In genomic region chr6:32047539-32047854, GRCh38 we compare ENCODE assay signal across 1 cellular context.
TF ChIP-seq lines count a peak whose summit lies in the region.

No MANE protein-coding gene starts in this region.

TF ChIP-seq in IMR-90, 13 proteins besides CTCF, POLR2A, EP300 and RAD21 (continued from another document):
- TF ChIP-seq MAFK (IDR thresholded peaks at IDR 0.05; ENCODE audit: low read depth, low read length) (no peak), RFX5 (IDR thresholded peaks at IDR 0.05; ENCODE audit: low read depth, low read length) (no peak), BHLHE40 (IDR thresholded peaks at IDR 0.05; ENCODE audit: low read depth, low read length) (no peak), RCOR1 (IDR thresholded peaks at IDR 0.05; ENCODE audit: insufficient replicate concordance, low read length) (no peak), MXI1 (IDR thresholded peaks at IDR 0.05; ENCODE audit: borderline replicate concordance, low read depth, low read length) (no peak), CEBPB (IDR thresholded peaks at IDR 0.05; ENCODE audit: low read depth, low read length) (no peak), CHD1 (IDR thresholded peaks at IDR 0.05; ENCODE audit: low read depth, low read length) (no peak)
- TF ChIP-seq, protein P1, sequence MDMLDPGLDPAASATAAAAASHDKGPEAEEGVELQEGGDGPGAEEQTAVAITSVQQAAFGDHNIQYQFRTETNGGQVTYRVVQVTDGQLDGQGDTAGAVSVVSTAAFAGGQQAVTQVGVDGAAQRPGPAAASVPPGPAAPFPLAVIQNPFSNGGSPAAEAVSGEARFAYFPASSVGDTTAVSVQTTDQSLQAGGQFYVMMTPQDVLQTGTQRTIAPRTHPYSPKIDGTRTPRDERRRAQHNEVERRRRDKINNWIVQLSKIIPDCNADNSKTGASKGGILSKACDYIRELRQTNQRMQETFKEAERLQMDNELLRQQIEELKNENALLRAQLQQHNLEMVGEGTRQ (IDR thresholded peaks at IDR 0.05; ENCODE audit: low read depth, low read length), result no peak
